Comparison of ENCODE assay signal across 11 cellular contexts in genomic region chr1:225700164-225700740, GRCh38. TPM values are rescaled to one million over a fixed set of nuclear protein-coding genes. Genes with fewer than 3 reads are reported as not detected.
DNase-seq lines count a peak whose midpoint lies in the region; ATAC-seq and TF ChIP-seq lines count a peak whose summit lies in the region.
"Had no signal": no experiment of that assay in that cellular context is flagged by ENCODE, and none has a peak within 500 bp of the region (broad histone marks: within the 10 kb centered on the region; RNA-seq: fewer than 3 reads in every experiment).

No MANE protein-coding gene starts in this region.

- intact Hi-C loops in Panc1 (cut with micrococcal nuclease; ENCODE audit: unreplicated experiment): no loop called here

- H3K9me3 Mint-ChIP-seq in stimulated activated effector memory CD8-positive, alpha-beta T cell treated with anti-CD3 and anti-CD28 coated beads, Interleukin-12 subunit alpha, Interleukin-12 subunit beta, amount 100 ng/mL, for 72 hours: no peaks in the 10 kb centered on the region

- no peak overlapping the region for H3K4me3 Mint-ChIP-seq in stimulated activated effector memory CD8-positive, alpha-beta T cell treated with anti-CD3 and anti-CD28 coated beads, Interleukin-12 subunit alpha, Interleukin-12 subunit beta, amount 100 ng/mL, for 72 hours

- H3K9me3 ChIP-seq in Panc1 (ENCODE audit: control insufficient read depth, insufficient read depth, low read depth, low read length): no peaks in the 10 kb centered on the region
- no peaks in the 10 kb centered on the region for H3K9me3 ChIP-seq in parathyroid adenoma (ENCODE audit: control insufficient read depth, low read length)
- H3K9me3 ChIP-seq in Karpas-422 (ENCODE audit: low read length): no peaks in the 10 kb centered on the region
- H3K9me3 ChIP-seq: heart right ventricle had no signal

- H3K79me2 ChIP-seq in parathyroid adenoma: no peaks in the 10 kb centered on the region
- H3K79me2 ChIP-seq in Karpas-422 (ENCODE audit: low read length): no peaks in the 10 kb centered on the region

- H3K9ac ChIP-seq in parathyroid adenoma (no peak overlapping the region), Karpas-422 (ENCODE audit: low read length) (no peak overlapping the region)

- H3K27ac ChIP-seq in Panc1 (ENCODE audit: low read length) (peak overlapping the region; percentile 86), parathyroid adenoma (peak overlapping the region; percentile 82), Karpas-422 (ENCODE audit: low read length) (no peak overlapping the region)

- no peaks in the 10 kb centered on the region for H3K36me3 ChIP-seq in Panc1 (ENCODE audit: control insufficient read depth, insufficient read depth, low read length)
- no peaks in the 10 kb centered on the region for H3K36me3 ChIP-seq in parathyroid adenoma (ENCODE audit: control insufficient read depth, insufficient read depth, low read length)
- H3K36me3 ChIP-seq in Karpas-422 (ENCODE audit: insufficient read depth, low read length): no peaks in the 10 kb centered on the region
- H3K36me3 ChIP-seq: heart right ventricle had no signal

- TF ChIP-seq CTCF in Panc1 (IDR thresholded peaks at IDR 0.05): no peak
- no peak for TF ChIP-seq CTCF in epithelial cell of proximal tubule (conservative IDR thresholded peaks at IDR 0.05; ENCODE audit: low read depth, low read length)
- no peak for TF ChIP-seq CTCF in parathyroid adenoma (IDR thresholded peaks at IDR 0.05)

- no peaks in the 10 kb centered on the region for H3K9me2 ChIP-seq in Karpas-422 (replicated peaks; ENCODE audit: insufficient read depth, low read length)

- no peaks in the 10 kb centered on the region for H4K20me1 ChIP-seq in Karpas-422 (ENCODE audit: insufficient read depth, low read depth, low read length)

- CTCF ChIA-PET in Panc1 (lab: Charles Lee): no interaction called here

- peak; percentile 98 for DNase-seq in ELR (ENCODE audit: low read depth)
- peak; percentile 96 for DNase-seq in Panc1 (ENCODE audit: low read depth, low spot score)
- DNase-seq in epithelial cell of proximal tubule (ENCODE audit: low read depth): peak; percentile 95
- no peak for DNase-seq in stimulated activated effector memory CD8-positive, alpha-beta T cell treated with anti-CD3 and anti-CD28 coated beads, Interleukin-12 subunit alpha, Interleukin-12 subunit beta, amount 100 ng/mL, for 72 hours (ENCODE audit: low spot score in 2 of 2)
- no peak for DNase-seq in Karpas-422
- no peak for DNase-seq in NK-92 (lab: John Stamatoyannopoulos, UW; ENCODE audit: unreplicated experiment)
- DNase-seq: heart right ventricle; NCI-H2081; stimulated activated CD4-positive, alpha-beta T cell treated with anti-CD3 and anti-CD28 coated beads, Interleukin-4, amount 100 ng/mL, for 4 hours had no signal

- H3K4me3 ChIP-seq in Panc1 (ENCODE audit: low read depth in 2 of 2, low read length in 2 of 2) (peak overlapping the region in 1 of 2 experiments; percentile 24; a peak in 2 of 4 replicates), epithelial cell of proximal tubule (ENCODE audit: low read depth, low read length) (no peak overlapping the region), parathyroid adenoma (ENCODE audit: low read depth, low read length) (no peak overlapping the region), Karpas-422 (ENCODE audit: low read length) (no peak overlapping the region)
- H3K4me3 ChIP-seq: heart right ventricle had no signal

- ATAC-seq in Panc1 (peak; percentile 93), GM19463 (IDR thresholded peaks at IDR 0.05; ENCODE audit: unreplicated experiment) (no peak)
- no peak for ATAC-seq in stimulated activated effector memory CD8-positive, alpha-beta T cell treated with anti-CD3 and anti-CD28 coated beads, Interleukin-12 subunit alpha, Interleukin-12 subunit beta, amount 100 ng/mL, for 72 hours

- POLR2A ChIA-PET in Panc1 (lab: Charles Lee): interaction anchor here (1.0 kb wide), 1 partner anchor 46 kb away, joined by 4 read pairs; no protein-coding TSS in a partner anchor

- H3K4me2 ChIP-seq in parathyroid adenoma (ENCODE audit: low read length) (no peak overlapping the region), Karpas-422 (ENCODE audit: low read depth, low read length, poor library complexity, severe bottlenecking) (no peak overlapping the region)

- H3K27ac Mint-ChIP-seq in stimulated activated effector memory CD8-positive, alpha-beta T cell treated with anti-CD3 and anti-CD28 coated beads, Interleukin-12 subunit alpha, Interleukin-12 subunit beta, amount 100 ng/mL, for 72 hours: no peak overlapping the region

- in situ Hi-C loops in Panc1 (cut with HindIII; ENCODE audit: low pct_unique_long_range_greater_than_20kb, low sequenced_read_pairs): no loop called here

- H3K4me1 ChIP-seq in Panc1 (ENCODE audit: control insufficient read depth, insufficient read depth, low read length): peaks cover 19% of the 10 kb centered on the region
- H3K4me1 ChIP-seq in parathyroid adenoma: peaks cover 8% of the 10 kb centered on the region
- no peaks in the 10 kb centered on the region for H3K4me1 ChIP-seq in Karpas-422 (ENCODE audit: low read length)

- H3K36me3 Mint-ChIP-seq in stimulated activated effector memory CD8-positive, alpha-beta T cell treated with anti-CD3 and anti-CD28 coated beads, Interleukin-12 subunit alpha, Interleukin-12 subunit beta, amount 100 ng/mL, for 72 hours: no peaks in the 10 kb centered on the region

- BruUV-seq in Panc1 (replicated peaks; lab: Mats Ljungman, UMichigan): no TSS peak

- H2AFZ ChIP-seq in parathyroid adenoma (peak overlapping the region; percentile 54), Karpas-422 (ENCODE audit: low read length) (no peak overlapping the region)

- H3K27me3 ChIP-seq in Panc1 (ENCODE audit: control insufficient read depth, insufficient read depth, low read length) (no peaks in the 10 kb centered on the region), parathyroid adenoma (ENCODE audit: control insufficient read depth, insufficient read depth, low read length) (no peaks in the 10 kb centered on the region), Karpas-422 (ENCODE audit: low read length) (no peaks in the 10 kb centered on the region)
- H3K27me3 ChIP-seq: heart right ventricle had no signal

- no peaks in the 10 kb centered on the region for H3K4me1 Mint-ChIP-seq in stimulated activated effector memory CD8-positive, alpha-beta T cell treated with anti-CD3 and anti-CD28 coated beads, Interleukin-12 subunit alpha, Interleukin-12 subunit beta, amount 100 ng/mL, for 72 hours

RNA-seq across cellular contexts. Expression of gene ENAH, which starts 47.3 kb away (rescaled TPM):
- 133 TPM for total RNA-seq in Panc1 (2021; ENCODE audit: unreplicated experiment)
- polyA plus RNA-seq in Panc1 (2012; ENCODE audit: insufficient read length): 73.6 TPM
- 37.7 and 39.0 TPM in 2 replicates for total RNA-seq in epithelial cell of proximal tubule
- 0.07 TPM in 1 of 2 replicates, not detected in the other for total RNA-seq in Karpas-422 (2014; rRNA removed; shearing (Covaris generic); ENCODE audit: low replicate concordance)

Comparison
In these comparisons a context has a peak if more than half of its experiments do, and no peak if none do; other contexts are left out.
1. DNase-seq: peak in ELR (single experiment), Panc1 (single experiment) and epithelial cell of proximal tubule (single experiment); none in stimulated activated effector memory CD8-positive, alpha-beta T cell treated with anti-CD3 and anti-CD28 coated beads, Interleukin-12 subunit alpha, Interleukin-12 subunit beta, amount 100 ng/mL, for 72 hours (0 of 2), Karpas-422 (single experiment) and NK-92 (single experiment).
2. RNA of gene ENAH, which starts 47.3 kb away (total RNA-seq): 133 TPM in Panc1 (single experiment) and 37.7 to 39.0 TPM in epithelial cell of proximal tubule; 0.07 TPM in Karpas-422; every median in the first group is over 10 times any median in the second.